ENCODE assay signal across 9 cellular contexts in genomic region chr7:27098493-27099223, GRCh38. TPM values are rescaled to one million over a fixed set of nuclear protein-coding genes. Genes with fewer than 3 reads are reported as not detected.
DNase-seq lines count a peak whose midpoint lies in the region; ATAC-seq, FAIRE-seq and TF ChIP-seq lines count a peak whose summit lies in the region.
"Had no signal": no experiment of that assay in that cellular context is flagged by ENCODE, and none has a peak within 500 bp of the region (broad histone marks: within the 10 kb centered on the region; RNA-seq: fewer than 3 reads in every experiment).

No MANE protein-coding gene starts in this region.

- no peaks in the 10 kb centered on the region for H3K79me2 ChIP-seq in K562 (ENCODE audit: control insufficient read depth, insufficient read depth, low read length)

- H2AFZ ChIP-seq in K562 (ENCODE audit: low read depth, low read length): no peak overlapping the region

- ATAC-seq in K562 (no peak), right lobe of liver (no peak), left lobe of liver (no peak), HG03135 (IDR thresholded peaks at IDR 0.05; ENCODE audit: unreplicated experiment) (no peak), HG03521 (IDR thresholded peaks at IDR 0.05; ENCODE audit: unreplicated experiment) (no peak)

- H3K4me2 ChIP-seq in K562 (ENCODE audit: insufficient read depth, low read length): no peak overlapping the region

- H3K9ac ChIP-seq in K562 (ENCODE audit: insufficient read depth in 1 of 2, low read depth in 2 of 2, low read length in 2 of 2): no peak overlapping the region

- DNase-seq in HT-29 (ENCODE audit: low spot score): peak; percentile 89
- no peak for DNase-seq in K562 (ENCODE audit: extremely low read depth in 1 of 4, low spot score in 3 of 4)
- no peak for DNase-seq in right lobe of liver
- no peak for DNase-seq in stomach
- DNase-seq in left lobe of liver (ENCODE audit: low spot score): no peak
- DNase-seq: stimulated activated CD4-positive, alpha-beta T cell treated with anti-CD3 and anti-CD28 coated beads, Interleukin-2, amount 100 ng/mL, for 24 hours had no signal

- in situ Hi-C loops in K562 (cut with MboI): no loop called here

- H3K9me3 ChIP-seq in K562 (replicated peaks; ENCODE audit: control insufficient read depth, insufficient read depth, low read depth, low read length): no peaks in the 10 kb centered on the region
- H3K9me3 ChIP-seq in right lobe of liver: no peaks in the 10 kb centered on the region
- no peaks in the 10 kb centered on the region for H3K9me3 ChIP-seq in stomach

- H3K4me1 ChIP-seq in K562 (replicated peaks in 1 of 2; ENCODE audit: control insufficient read depth in 2 of 2, insufficient read depth in 2 of 2, low read length in 2 of 2) (peaks cover 0 to 17% of the 10 kb centered on the region in 2 experiments; a peak in 2 of 5 replicates), right lobe of liver (peaks cover 0 to 3% (median 0%) of the 10 kb centered on the region in 4 donors), stomach (peaks cover 8 to 42% (median 28%) of the 10 kb centered on the region in 4 donors)

- BruUV-seq in K562 (replicated peaks; lab: Mats Ljungman, UMichigan): no TSS peak

- peaks cover 58 to 80% of the 10 kb centered on the region in 2 experiments for H3K27me3 ChIP-seq in K562 (ENCODE audit: control insufficient read depth in 2 of 2, insufficient read depth in 2 of 2, low read length in 2 of 2)
- H3K27me3 ChIP-seq in right lobe of liver: peaks cover 0 to 31% of the 10 kb centered on the region in 2 donors
- peaks cover 0 to 99% (median 76%) of the 10 kb centered on the region in 3 donors for H3K27me3 ChIP-seq in stomach

- TF ChIP-seq EP300 in K562 (IDR thresholded peaks at IDR 0.05; ENCODE audit: low read length) (no peak), stomach (IDR thresholded peaks at IDR 0.05) (no peak)

- H3K4me3 ChIP-seq in K562 (no peak overlapping the region), right lobe of liver (peak overlapping the region; percentile 25 to 58 (median 26)), stomach (peak overlapping the region; percentile 69 to 81 (median 72))
- H3K4me3 ChIP-seq: cardiac muscle cell had no signal

- no peaks in the 10 kb centered on the region for H3K9me1 ChIP-seq in K562 (ENCODE audit: control insufficient read depth, insufficient read depth, low read length)

- TF ChIP-seq CTCF in K562 (IDR thresholded peaks at IDR 0.05 in 2 of 3, conservative IDR thresholded peaks at IDR 0.05 in 1 of 3; ENCODE audit: insufficient read depth in 2 of 3, low read depth in 1 of 3, low read length in 3 of 3) (no peak), right lobe of liver (IDR thresholded peaks at IDR 0.05) (no peak), stomach (IDR thresholded peaks at IDR 0.05) (no peak)

- POLR2A ChIA-PET in K562 (lab: Yijun Ruan, JAX): no interaction called here

- no peak for FAIRE-seq in K562 (lab: Jason Lieb, UNC)

- no peak for TF ChIP-seq RAD21 in K562 (CRISPR knock-in tag; conservative IDR thresholded peaks at IDR 0.05 in 1 of 2, IDR thresholded peaks at IDR 0.05 in 1 of 2)

- intact Hi-C loops in K562 (cut with micrococcal nuclease): no loop called here
- intact Hi-C loops in right lobe of liver (cut with DNase I): loop anchor here in 1 of 2 donors (10.0 kb wide), 1 partner anchor 66 kb away; the partner anchor contains the start of gene HOXA9
- intact Hi-C loops in stomach (cut with DNase I; ENCODE audit: low total_unique reads): no loop called here

- TF ChIP-seq POLR2A in K562 (conservative IDR thresholded peaks at IDR 0.05): no peak
- TF ChIP-seq POLR2A in right lobe of liver (IDR thresholded peaks at IDR 0.05): no peak
- TF ChIP-seq POLR2A in stomach (IDR thresholded peaks at IDR 0.05): no peak

- no peaks in the 10 kb centered on the region for H4K20me1 ChIP-seq in K562 (replicated peaks; ENCODE audit: control insufficient read depth, insufficient read depth, low read length)

- WGBS in K562 (ENCODE audit: insufficient coverage, low coverage, missing lambda C conversion rate): 23% methylated on average over 39 of the region's 40 CpGs
- 6% methylated on average over 32 of the region's 40 CpGs for WGBS in right lobe of liver (ENCODE audit: insufficient coverage, low coverage, low lambda C conversion rate, missing lambda C conversion rate)
- WGBS in stomach, 5 donors: 8 to 26% (median 16%) methylated on average over 40 of the region's 40 CpGs

- H3K27ac ChIP-seq in K562 (ENCODE audit: extremely low read depth, low read depth, low read length) (no peak overlapping the region), right lobe of liver (peak overlapping the region; percentile 49 to 94 (median 80)), stomach (peak overlapping the region; percentile 57 to 99 (median 94))
- H3K27ac ChIP-seq: cardiac muscle cell had no signal

- H3K36me3 ChIP-seq in K562 (ENCODE audit: control insufficient read depth, insufficient read depth, low read length) (no peaks in the 10 kb centered on the region), right lobe of liver (no peaks in the 10 kb centered on the region), stomach (no peaks in the 10 kb centered on the region)
- H3K36me3 ChIP-seq: cardiac muscle cell had no signal

- CTCF ChIA-PET in K562 (lab: Yijun Ruan, JAX; ENCODE audit: low intra/inter-chr PET ratio): no interaction called here

RNA-seq across cellular contexts. Expression of gene HOXA1, which starts 2.9 kb away (rescaled TPM):
- 2.0 and 3.9 TPM in 2 replicates for total RNA-seq in HT-29 (2014; rRNA removed; shearing (Covaris generic))
- total RNA-seq in K562 (2011; cell fraction: chromatin; rRNA removed; ENCODE audit: low replicate concordance): 0.16 TPM in 1 of 2 replicates, not detected in the other
- 0.13 TPM in 1 of 2 replicates, not detected in the other for total RNA-seq in K562 (2011; cell fraction: nucleolus; rRNA removed)
- not detected in 2 replicates for total RNA-seq in K562 (2011; cell fraction: nucleoplasm; rRNA removed)
- total RNA-seq in K562 (2014; rRNA removed) (0.09 TPM in 1 of 2 replicates, not detected in the other), K562 (2014; rRNA removed; fragmentation: Illumina TruSeq; extraction: Trizol) (not detected in 2 replicates), K562 (2015; rRNA removed; fragmentation: Illumina TruSeq; extraction: Trizol) (not detected in 2 replicates), K562 (2021) (not detected in 2 replicates), right lobe of liver (under 1 TPM in 5 of 6 experiments, not detected in 1; 0.09 to 0.31 (median 0.17) TPM), stomach (under 1 TPM in 1 of 5 donors, not detected in 4; 0.55 TPM), left lobe of liver (0.08 TPM)
- polyA plus RNA-seq in K562 (2011; rRNA removed) (0.63 TPM in 1 of 2 replicates, not detected in the other), K562 (2014; fragmentation: Illumina TruSeq; extraction: Trizol) (0.07 TPM in 1 of 2 replicates, not detected in the other), K562 (2014; fragmentation: Nextera tagmentation; extraction: Ambion mirVana) (under 1 TPM in 1 of 2 experiments, not detected in 1; 0.03 TPM), K562 (2014; rRNA removed) (0.09 TPM in 1 of 2 replicates, not detected in the other), stomach (1 to 10 TPM in 1 of 3 donors, under 1 TPM in 1, not detected in 1; 0.31 to 1.1 TPM)
- 0.79 TPM in 1 of 2 replicates, not detected in the other for polyA plus RNA-seq in K562 (2011; cell fraction: cytosol; rRNA removed)
- 1.3 TPM in 1 of 2 replicates, not detected in the other for polyA plus RNA-seq in K562 (2011; cell fraction: nucleus; rRNA removed)
- polyA plus RNA-seq in K562 (2012): not detected in 2 replicates
- polyA minus RNA-seq in K562 (2011; rRNA and poly(A)+ RNA removed): 0.56 TPM in 1 of 2 replicates, not detected in the other
- 0.57 TPM in 1 of 2 replicates, not detected in the other for polyA minus RNA-seq in K562 (2011; cell fraction: cytosol; rRNA and poly(A)+ RNA removed)
- polyA minus RNA-seq in K562 (2011; cell fraction: nucleus; rRNA and poly(A)+ RNA removed): 0.54 TPM in 1 of 2 replicates, not detected in the other

RNA-seq across cellular contexts. Expression of gene HOXA2, which starts 3.8 kb away (rescaled TPM):
- 6.6 and 7.3 TPM in 2 replicates for total RNA-seq in HT-29 (2014; rRNA removed; shearing (Covaris generic))
- total RNA-seq in K562 (2011; cell fraction: chromatin; rRNA removed; ENCODE audit: low replicate concordance): not detected in 2 replicates
- total RNA-seq in K562 (2011; cell fraction: nucleolus; rRNA removed): not detected in 2 replicates
- not detected in 2 replicates for total RNA-seq in K562 (2011; cell fraction: nucleoplasm; rRNA removed)
- total RNA-seq in K562 (2014; rRNA removed) (not detected in 2 replicates), K562 (2014; rRNA removed; fragmentation: Illumina TruSeq; extraction: Trizol) (not detected in 2 replicates), K562 (2015; rRNA removed; fragmentation: Illumina TruSeq; extraction: Trizol) (not detected in 2 replicates), K562 (2021) (not detected in 2 replicates), right lobe of liver (under 1 TPM in 3 of 6 experiments, not detected in 3; 0.16 to 0.19 (median 0.17) TPM), stomach (1 to 10 TPM in 3 of 5 donors, under 1 TPM in 1, not detected in 1; 0.89 to 2.3 (median 1.1) TPM), left lobe of liver (0.15 TPM)
- polyA plus RNA-seq in K562 (2011; rRNA removed) (0.04 TPM in 1 of 2 replicates, not detected in the other), K562 (2014; fragmentation: Illumina TruSeq; extraction: Trizol) (not detected in 2 replicates), K562 (2014; fragmentation: Nextera tagmentation; extraction: Ambion mirVana) (not detected), K562 (2014; rRNA removed) (not detected in 2 replicates), stomach (1 to 10 TPM; 1.1 to 3.7 (median 1.2) TPM)
- polyA plus RNA-seq in K562 (2011; cell fraction: cytosol; rRNA removed): not detected in 2 replicates
- 0.37 TPM in 1 of 2 replicates, not detected in the other for polyA plus RNA-seq in K562 (2011; cell fraction: nucleus; rRNA removed)
- polyA plus RNA-seq in K562 (2012): not detected in 2 replicates
- not detected in 2 replicates for polyA minus RNA-seq in K562 (2011; rRNA and poly(A)+ RNA removed)
- polyA minus RNA-seq in K562 (2011; cell fraction: cytosol; rRNA and poly(A)+ RNA removed): not detected in 2 replicates
- polyA minus RNA-seq in K562 (2011; cell fraction: nucleus; rRNA and poly(A)+ RNA removed): not detected in 2 replicates

RNA-seq across cellular contexts. Expression of gene HOXA4, which starts 31.9 kb away (rescaled TPM):
- total RNA-seq in HT-29 (2014; rRNA removed; shearing (Covaris generic)): 2.2 and 3.7 TPM in 2 replicates
- not detected in 2 replicates for total RNA-seq in K562 (2011; cell fraction: chromatin; rRNA removed; ENCODE audit: low replicate concordance)
- not detected in 2 replicates for total RNA-seq in K562 (2011; cell fraction: nucleolus; rRNA removed)
- total RNA-seq in K562 (2011; cell fraction: nucleoplasm; rRNA removed): not detected in 2 replicates
- total RNA-seq in K562 (2014; rRNA removed) (not detected in 2 replicates), K562 (2014; rRNA removed; fragmentation: Illumina TruSeq; extraction: Trizol) (not detected in 2 replicates), K562 (2015; rRNA removed; fragmentation: Illumina TruSeq; extraction: Trizol) (not detected in 2 replicates), K562 (2021) (not detected in 2 replicates), right lobe of liver (1 to 10 TPM in 1 of 6 experiments, under 1 TPM in 4, not detected in 1; 0.55 to 1.6 (median 0.75) TPM), stomach (1 to 10 TPM in 3 of 5 donors, under 1 TPM in 2; 0.55 to 5.8 (median 2.2) TPM), left lobe of liver (0.43 TPM)
- polyA plus RNA-seq in K562 (2011; rRNA removed) (not detected in 2 replicates), K562 (2014; fragmentation: Illumina TruSeq; extraction: Trizol) (not detected in 2 replicates), K562 (2014; fragmentation: Nextera tagmentation; extraction: Ambion mirVana) (not detected), K562 (2014; rRNA removed) (not detected in 2 replicates), stomach (10 to 100 TPM in 1 of 3 donors, 1 to 10 TPM in 2; 4.4 to 17.0 (median 5.9) TPM)
- not detected in 2 replicates for polyA plus RNA-seq in K562 (2011; cell fraction: cytosol; rRNA removed)
- polyA plus RNA-seq in K562 (2011; cell fraction: nucleus; rRNA removed): 0.14 TPM in 1 of 2 replicates, not detected in the other
- polyA plus RNA-seq in K562 (2012): not detected in 2 replicates
- not detected in 2 replicates for polyA minus RNA-seq in K562 (2011; rRNA and poly(A)+ RNA removed)
- not detected in 2 replicates for polyA minus RNA-seq in K562 (2011; cell fraction: cytosol; rRNA and poly(A)+ RNA removed)
- polyA minus RNA-seq in K562 (2011; cell fraction: nucleus; rRNA and poly(A)+ RNA removed): not detected in 2 replicates
- total RNA-seq: cardiac muscle cell had no signal

RNA-seq across cellular contexts. Expression of gene HOXA5, which starts 44.8 kb away (rescaled TPM):
- total RNA-seq in HT-29 (2014; rRNA removed; shearing (Covaris generic)): 22.1 and 29.3 TPM in 2 replicates
- not detected in 2 replicates for total RNA-seq in K562 (2011; cell fraction: chromatin; rRNA removed; ENCODE audit: low replicate concordance)
- not detected in 2 replicates for total RNA-seq in K562 (2011; cell fraction: nucleolus; rRNA removed)
- not detected in 2 replicates for total RNA-seq in K562 (2011; cell fraction: nucleoplasm; rRNA removed)
- total RNA-seq in K562 (2014; rRNA removed) (not detected in 2 replicates), K562 (2014; rRNA removed; fragmentation: Illumina TruSeq; extraction: Trizol) (not detected in 2 replicates), K562 (2015; rRNA removed; fragmentation: Illumina TruSeq; extraction: Trizol) (not detected in 2 replicates), K562 (2021) (not detected in 2 replicates), right lobe of liver (1 to 10 TPM in 2 of 6 experiments, under 1 TPM in 4; 0.18 to 1.5 (median 0.65) TPM), stomach (10 to 100 TPM in 3 of 5 donors, 1 to 10 TPM in 2; 2.9 to 53.1 (median 18.2) TPM), left lobe of liver (0.50 TPM)
- polyA plus RNA-seq in K562 (2011; rRNA removed) (0.13 TPM in 1 of 2 replicates, not detected in the other), K562 (2014; fragmentation: Illumina TruSeq; extraction: Trizol) (not detected in 2 replicates), K562 (2014; fragmentation: Nextera tagmentation; extraction: Ambion mirVana) (not detected), K562 (2014; rRNA removed) (not detected in 2 replicates), stomach (10 to 100 TPM in 1 of 3 donors, 1 to 10 TPM in 2; 7.5 to 12.8 (median 7.8) TPM)
- polyA plus RNA-seq in K562 (2011; cell fraction: cytosol; rRNA removed): 0.10 TPM in 1 of 2 replicates, not detected in the other
- 0.30 TPM in 1 of 2 replicates, not detected in the other for polyA plus RNA-seq in K562 (2011; cell fraction: nucleus; rRNA removed)
- not detected in 2 replicates for polyA plus RNA-seq in K562 (2012)
- polyA minus RNA-seq in K562 (2011; rRNA and poly(A)+ RNA removed): not detected in 2 replicates
- polyA minus RNA-seq in K562 (2011; cell fraction: cytosol; rRNA and poly(A)+ RNA removed): not detected in 2 replicates
- not detected in 2 replicates for polyA minus RNA-seq in K562 (2011; cell fraction: nucleus; rRNA and poly(A)+ RNA removed)
- total RNA-seq: cardiac muscle cell had no signal
- polyA plus RNA-seq: cardiac muscle cell had no signal

RNA-seq across cellular contexts. Expression of gene HOXA6, which starts 48.9 kb away (rescaled TPM):
- 25.5 and 28.1 TPM in 2 replicates for total RNA-seq in HT-29 (2014; rRNA removed; shearing (Covaris generic))
- not detected in 2 replicates for total RNA-seq in K562 (2011; cell fraction: chromatin; rRNA removed; ENCODE audit: low replicate concordance)
- not detected in 2 replicates for total RNA-seq in K562 (2011; cell fraction: nucleolus; rRNA removed)
- not detected in 2 replicates for total RNA-seq in K562 (2011; cell fraction: nucleoplasm; rRNA removed)
- total RNA-seq in K562 (2014; rRNA removed) (not detected in 2 replicates), K562 (2014; rRNA removed; fragmentation: Illumina TruSeq; extraction: Trizol) (not detected in 2 replicates), K562 (2015; rRNA removed; fragmentation: Illumina TruSeq; extraction: Trizol) (not detected in 2 replicates), K562 (2021) (not detected in 2 replicates), right lobe of liver (not detected), stomach (10 to 100 TPM in 1 of 5 donors, 1 to 10 TPM in 1, not detected in 3; 3.7 to 12.7 TPM), left lobe of liver (not detected)
- polyA plus RNA-seq in K562 (2011; rRNA removed) (not detected in 2 replicates), K562 (2014; fragmentation: Illumina TruSeq; extraction: Trizol) (not detected in 2 replicates), K562 (2014; fragmentation: Nextera tagmentation; extraction: Ambion mirVana) (not detected), K562 (2014; rRNA removed) (not detected in 2 replicates), stomach (under 1 TPM in 1 of 3 donors, not detected in 2; 0.81 TPM)
- polyA plus RNA-seq in K562 (2011; cell fraction: cytosol; rRNA removed): not detected in 2 replicates
- 0.13 TPM in 1 of 2 replicates, not detected in the other for polyA plus RNA-seq in K562 (2011; cell fraction: nucleus; rRNA removed)
- polyA plus RNA-seq in K562 (2012): not detected in 2 replicates
- polyA minus RNA-seq in K562 (2011; rRNA and poly(A)+ RNA removed): not detected in 2 replicates
- not detected in 2 replicates for polyA minus RNA-seq in K562 (2011; cell fraction: cytosol; rRNA and poly(A)+ RNA removed)
- polyA minus RNA-seq in K562 (2011; cell fraction: nucleus; rRNA and poly(A)+ RNA removed): not detected in 2 replicates
- total RNA-seq: cardiac muscle cell had no signal
- polyA plus RNA-seq: cardiac muscle cell had no signal
